In the genomic region with DNA sequence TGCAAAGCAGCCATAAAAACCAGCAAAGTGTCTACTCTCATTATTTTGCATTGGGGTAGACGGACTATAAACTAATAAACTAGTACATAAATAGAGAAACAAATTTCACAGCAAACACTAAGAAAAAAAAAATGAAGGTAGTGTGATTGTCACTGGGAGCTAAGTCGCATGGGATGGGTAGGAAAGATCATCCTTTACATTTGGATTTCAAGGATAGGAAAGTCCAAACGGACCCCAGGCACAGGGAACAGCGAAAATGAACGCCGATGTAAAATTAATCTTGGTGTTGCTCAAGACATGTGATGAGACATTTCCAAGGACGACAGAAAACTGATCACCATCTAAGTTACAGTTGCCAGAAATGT, we compare ENCODE assay signal across 8 cellular contexts. TPM values are rescaled to one million over a fixed set of nuclear protein-coding genes. Genes with fewer than 3 reads are reported as not detected.
DNase-seq lines count a peak whose midpoint lies in the region; ATAC-seq and TF ChIP-seq lines count a peak whose summit lies in the region.

No MANE protein-coding gene starts in this region.

- CTCF ChIA-PET in PC-9 (lab: Charles Lee): interaction anchor here (0.5 to 0.6 kb wide), 2 partner anchors 142 to 1201 kb away, joined by 3 read pairs; partner anchors contain the start of gene EEF2

- no peaks in the 10 kb centered on the region for H3K9me2 ChIP-seq in DOHH2 (replicated peaks; ENCODE audit: control insufficient read depth, low read length)
- H3K9me2 ChIP-seq in PC-9 (ENCODE audit: insufficient read depth): no peaks in the 10 kb centered on the region

- H3K9ac ChIP-seq in endodermal cell (ENCODE audit: extremely low read depth, low read length, poor library complexity, severe bottlenecking) (peak overlapping the region; percentile 9), trophoblast cell (ENCODE audit: low read length) (no peak overlapping the region)

- H3F3A ChIP-seq in DOHH2 (ENCODE audit: control insufficient read depth, insufficient read depth) (peaks cover 5% of the 10 kb centered on the region), PC-9 (ENCODE audit: insufficient read depth, low read depth) (peaks cover 8% of the 10 kb centered on the region; the same call in 1 of the 2 replicates)

- H3K27me3 ChIP-seq in DOHH2 (ENCODE audit: control insufficient read depth, low read length) (no peaks in the 10 kb centered on the region), PC-9 (ENCODE audit: insufficient read depth, low read depth) (no peaks in the 10 kb centered on the region), endodermal cell (ENCODE audit: control insufficient read depth, insufficient read depth, low read length, poor library complexity, severe bottlenecking) (no peaks in the 10 kb centered on the region), trophoblast cell (ENCODE audit: insufficient read depth, low read length) (no peaks in the 10 kb centered on the region)

- H3K4me3 ChIP-seq in DOHH2 (ENCODE audit: low read length): peak overlapping the region; percentile 94
- peak overlapping the region; percentile 43; the same call in 1 of the 2 replicates for H3K4me3 ChIP-seq in PC-9
- peak overlapping the region; percentile 61 for H3K4me3 ChIP-seq in endodermal cell (ENCODE audit: low read length)
- H3K4me3 ChIP-seq in trophoblast cell (ENCODE audit: low read depth, low read length): no peak overlapping the region

- peak overlapping the region; percentile 88 for H3K4me3 Mint-ChIP-seq in endodermal cell

- peaks cover 85% of the 10 kb centered on the region for H3K79me2 ChIP-seq in DOHH2 (ENCODE audit: control insufficient read depth, low read length)
- H3K79me2 ChIP-seq in PC-9 (ENCODE audit: low read depth): peaks cover 70% of the 10 kb centered on the region
- H3K79me2 ChIP-seq in trophoblast cell (ENCODE audit: control insufficient read depth, insufficient read depth, low read length, poor library complexity): peaks cover 44% of the 10 kb centered on the region

- no peak for ATAC-seq in GM19035 (IDR thresholded peaks at IDR 0.05; ENCODE audit: unreplicated experiment)

- intact Hi-C loops in PC-9 (cut with micrococcal nuclease; ENCODE audit: unreplicated experiment): no loop called here

- H2BK120ac ChIP-seq in trophoblast cell (ENCODE audit: insufficient read depth, low read length, poor library complexity): no peak overlapping the region

- H2AK5ac ChIP-seq in trophoblast cell (ENCODE audit: low read length): no peak overlapping the region

- TF ChIP-seq CTCF in DOHH2 (IDR thresholded peaks at IDR 0.05; ENCODE audit: low read depth, low read length, poor library complexity, severe bottlenecking) (no peak), PC-9 (conservative IDR thresholded peaks at IDR 0.05) (no peak), endodermal cell (conservative IDR thresholded peaks at IDR 0.05) (no peak)

- H3K27me3 Mint-ChIP-seq in endodermal cell (ENCODE audit: insufficient read depth): no peaks in the 10 kb centered on the region

- no peak overlapping the region for H3K4ac ChIP-seq in trophoblast cell (ENCODE audit: low read depth, low read length)

- no peak overlapping the region for H3K23ac ChIP-seq in trophoblast cell (ENCODE audit: low read length)

- peaks cover 4% of the 10 kb centered on the region for H3K9me3 Mint-ChIP-seq in endodermal cell

- peaks cover 12% of the 10 kb centered on the region for H3K36me3 Mint-ChIP-seq in endodermal cell (ENCODE audit: low read depth)

- H2BK12ac ChIP-seq in trophoblast cell (ENCODE audit: low read length): no peak overlapping the region

- no peak overlapping the region for H4K8ac ChIP-seq in trophoblast cell (ENCODE audit: low read depth, low read length)

- H3K4me1 ChIP-seq in DOHH2 (ENCODE audit: control insufficient read depth, low read length) (peaks cover 73% of the 10 kb centered on the region), PC-9 (replicated peaks; ENCODE audit: insufficient read depth) (peaks cover 10% of the 10 kb centered on the region; the same call in 1 of the 2 replicates), endodermal cell (ENCODE audit: control insufficient read depth, insufficient read depth, low read length) (no peaks in the 10 kb centered on the region), trophoblast cell (ENCODE audit: control insufficient read depth in 1 of 2, insufficient read depth in 2 of 2, low read length in 2 of 2) (peaks cover 5 to 11% of the 10 kb centered on the region in 2 experiments)

- DNase-seq in PC-9 (no peak), endodermal cell (no peak), trophoblast cell (peak in 1 of 2 donors; percentile 3), NCI-H510A treated with DMSO at 0.1 percent for 48 hours (lab: John Stamatoyannopoulos, UW) (no peak), EL (no peak), CD1c-positive myeloid dendritic cell (ENCODE audit: extremely low spot score) (no peak)

- peak overlapping the region; percentile 81 for H3K27ac ChIP-seq in DOHH2 (ENCODE audit: low read depth, low read length)
- H3K27ac ChIP-seq in PC-9: peak overlapping the region; percentile 73
- H3K27ac ChIP-seq in endodermal cell (ENCODE audit: low read depth, low read length): peak overlapping the region; percentile 86
- H3K27ac ChIP-seq in trophoblast cell (ENCODE audit: low read depth, low read length): peak overlapping the region; percentile 32

- 93 to 98% methylated on average over 5 to 6 of the region's 7 CpGs for WGBS in endodermal cell (ENCODE audit: insufficient coverage in 1 of 2, insufficient read length in 1 of 2), 2 experiments
- WGBS in trophoblast cell (ENCODE audit: extremely low coverage, insufficient coverage, insufficient read length): no CpG with 5 or more reads among the region's 7 CpGs

- H3K18ac ChIP-seq in trophoblast cell (ENCODE audit: low read length): no peak overlapping the region

- H3K14ac ChIP-seq in trophoblast cell (ENCODE audit: low read length): no peak overlapping the region

- H3K36me3 ChIP-seq in DOHH2 (ENCODE audit: control insufficient read depth, low read length): peaks cover 66% of the 10 kb centered on the region
- no peaks in the 10 kb centered on the region for H3K36me3 ChIP-seq in PC-9 (ENCODE audit: low read depth)
- peaks cover 17% of the 10 kb centered on the region for H3K36me3 ChIP-seq in endodermal cell (ENCODE audit: control insufficient read depth, insufficient read depth, low read length)
- H3K36me3 ChIP-seq in trophoblast cell (ENCODE audit: control insufficient read depth in 1 of 2, insufficient read depth in 2 of 2, low read length in 2 of 2): peaks cover 12 to 13% of the 10 kb centered on the region in 2 experiments

- no peak overlapping the region for H4K91ac ChIP-seq in trophoblast cell (ENCODE audit: low read depth, low read length)

- H3K4me1 Mint-ChIP-seq in endodermal cell: peaks cover 14% of the 10 kb centered on the region

- H3K79me1 ChIP-seq in trophoblast cell (ENCODE audit: low read length): peaks cover 10% of the 10 kb centered on the region

- POLR2A ChIA-PET in PC-9 (lab: Charles Lee; ENCODE audit: unreplicated experiment): interaction anchor here (0.6 kb wide), 1 partner anchor 163 kb away, joined by 3 read pairs; no protein-coding TSS in a partner anchor

- H3K4me2 ChIP-seq in DOHH2 (ENCODE audit: low read length) (peak overlapping the region; percentile 93), PC-9 (peak overlapping the region; percentile 84), trophoblast cell (ENCODE audit: low read length) (peak overlapping the region; percentile 63)

- H4K20me1 ChIP-seq in DOHH2 (ENCODE audit: control insufficient read depth, insufficient read depth, low read depth, low read length) (peaks cover 30% of the 10 kb centered on the region), PC-9 (ENCODE audit: insufficient read depth) (peaks cover 7% of the 10 kb centered on the region)

- no TSS peak for BruUV-seq in PC-9 (replicated peaks; lab: Mats Ljungman, UMichigan)

- H2BK5ac ChIP-seq in trophoblast cell (ENCODE audit: low read depth, low read length, poor library complexity): no peak overlapping the region

- H2AFZ ChIP-seq in PC-9 (peak overlapping the region; percentile 92), trophoblast cell (ENCODE audit: insufficient read depth, low read length, poor library complexity) (no peak overlapping the region)

- peak overlapping the region; percentile 89 for H3K27ac Mint-ChIP-seq in endodermal cell

- no peak overlapping the region for H4K12ac ChIP-seq in trophoblast cell (ENCODE audit: low read depth, low read length)

- H3K9me3 ChIP-seq in DOHH2 (ENCODE audit: control insufficient read depth, insufficient read depth, low read length) (no peaks in the 10 kb centered on the region), PC-9 (ENCODE audit: insufficient read depth, low read depth) (no peaks in the 10 kb centered on the region), endodermal cell (ENCODE audit: control insufficient read depth, low read length) (no peaks in the 10 kb centered on the region), trophoblast cell (ENCODE audit: insufficient read depth, low read depth, low read length) (no peaks in the 10 kb centered on the region)

RNA-seq across cellular contexts. Expression of gene SGTA, which starts 0.7 kb away (rescaled TPM):
- total RNA-seq in PC-9 (2021) (35.1 and 40.7 TPM in 2 replicates), endodermal cell (10 to 100 TPM; 73.9 to 81.5 TPM)
- polyA plus RNA-seq in endodermal cell (2013, experiment 1 of 2): 78.7 TPM
- polyA plus RNA-seq in endodermal cell (2013, experiment 2 of 2): 71.5 TPM
- 104 and 107 TPM in 2 replicates for polyA plus RNA-seq in trophoblast cell (2013)

RNA-seq across cellular contexts. Expression of gene THOP1, which starts 1.5 kb away (rescaled TPM):
- total RNA-seq in PC-9 (2021) (83.2 and 85.8 TPM in 2 replicates), endodermal cell (100 to 1,000 TPM; 130 to 170 TPM)
- polyA plus RNA-seq in endodermal cell (2013, experiment 1 of 2): 85.8 TPM
- polyA plus RNA-seq in endodermal cell (2013, experiment 2 of 2): 77.0 TPM
- polyA plus RNA-seq in trophoblast cell (2013): 71.6 and 74.6 TPM in 2 replicates

RNA-seq across cellular contexts. Expression of gene ZNF554, which starts 35.9 kb away (rescaled TPM):
- 3.3 and 5.6 TPM in 2 replicates for total RNA-seq in PC-9 (2021)
- total RNA-seq in endodermal cell: 1 to 10 TPM; 8.4 to 9.2 TPM
- polyA plus RNA-seq in endodermal cell (2013, experiment 1 of 2): 5.1 TPM
- 4.7 TPM for polyA plus RNA-seq in endodermal cell (2013, experiment 2 of 2)
- 4.9 and 5.0 TPM in 2 replicates for polyA plus RNA-seq in trophoblast cell (2013)

RNA-seq across cellular contexts. Expression of gene SLC39A3, which starts 43.9 kb away (rescaled TPM):
- total RNA-seq in PC-9 (2021) (21.6 and 25.3 TPM in 2 replicates), endodermal cell (10 to 100 TPM; 25.3 to 28.6 TPM)
- 25.1 TPM for polyA plus RNA-seq in endodermal cell (2013, experiment 1 of 2)
- 22.5 TPM for polyA plus RNA-seq in endodermal cell (2013, experiment 2 of 2)
- polyA plus RNA-seq in trophoblast cell (2013): 22.5 and 23.8 TPM in 2 replicates

RNA-seq across cellular contexts. Expression of gene ZNF555, which starts 57.5 kb away (rescaled TPM):
- total RNA-seq in PC-9 (2021) (1.2 and 2.2 TPM in 2 replicates), endodermal cell (10 to 100 TPM in 1 of 2 donors, 1 to 10 TPM in 1; 9.6 to 10.5 TPM)
- polyA plus RNA-seq in endodermal cell (2013, experiment 1 of 2): 8.7 TPM
- polyA plus RNA-seq in endodermal cell (2013, experiment 2 of 2): 8.7 TPM
- polyA plus RNA-seq in trophoblast cell (2013): 3.9 and 4.1 TPM in 2 replicates

Comparison
In these comparisons a context has a peak if more than half of its experiments do, and no peak if none do; other contexts are left out.
1. H3K27ac ChIP-seq: peak in every context shown above with its lines; median percentile 86 in endodermal cell; 81 in DOHH2; 73 in PC-9; 32 in trophoblast cell.